1 cellular context compared by ENCODE assay signal in the genomic region with DNA sequence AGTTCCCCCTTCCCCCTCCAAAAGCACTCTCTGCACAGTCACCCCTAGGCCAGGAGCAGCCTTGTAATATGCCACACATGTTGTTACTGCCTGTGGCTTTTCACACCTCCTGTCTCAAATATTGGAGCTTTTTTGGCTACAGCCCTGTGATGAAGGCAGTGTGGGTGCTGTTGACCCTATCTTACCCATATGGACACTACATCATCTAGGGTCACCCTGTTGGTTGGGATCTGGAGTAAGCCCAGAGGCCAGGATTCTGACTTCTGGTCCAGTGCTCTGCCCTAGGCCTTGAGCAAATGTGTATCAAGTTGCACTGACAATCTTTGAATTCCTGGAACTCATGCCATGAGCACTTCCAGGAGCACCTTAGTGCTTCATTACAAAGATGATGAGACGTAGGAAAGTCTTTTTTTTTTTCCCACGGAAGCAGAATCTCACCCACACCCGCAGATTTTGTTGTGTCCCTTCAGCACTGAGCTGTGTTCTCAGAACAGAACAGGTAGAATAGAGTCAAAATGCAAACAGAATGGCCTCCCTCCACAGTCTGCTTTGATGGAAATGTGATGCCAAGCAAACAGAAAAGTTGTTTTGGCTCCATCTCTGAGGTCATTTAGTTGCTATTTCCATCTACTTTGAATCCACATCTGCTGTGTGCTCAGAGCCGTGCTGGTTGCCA.
TF ChIP-seq lines count a peak whose summit lies in the region.

No MANE protein-coding gene starts in this region.

TF ChIP-seq in IMR-90, 13 proteins besides CTCF, POLR2A, EP300 and RAD21 (continued from another document):
- TF ChIP-seq, protein P1, sequence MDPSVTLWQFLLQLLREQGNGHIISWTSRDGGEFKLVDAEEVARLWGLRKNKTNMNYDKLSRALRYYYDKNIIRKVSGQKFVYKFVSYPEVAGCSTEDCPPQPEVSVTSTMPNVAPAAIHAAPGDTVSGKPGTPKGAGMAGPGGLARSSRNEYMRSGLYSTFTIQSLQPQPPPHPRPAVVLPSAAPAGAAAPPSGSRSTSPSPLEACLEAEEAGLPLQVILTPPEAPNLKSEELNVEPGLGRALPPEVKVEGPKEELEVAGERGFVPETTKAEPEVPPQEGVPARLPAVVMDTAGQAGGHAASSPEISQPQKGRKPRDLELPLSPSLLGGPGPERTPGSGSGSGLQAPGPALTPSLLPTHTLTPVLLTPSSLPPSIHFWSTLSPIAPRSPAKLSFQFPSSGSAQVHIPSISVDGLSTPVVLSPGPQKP (IDR thresholded peaks at IDR 0.05; ENCODE audit: borderline replicate concordance, low read depth, low read length): no peak
- TF ChIP-seq FOS (IDR thresholded peaks at IDR 0.05; ENCODE audit: low read depth, low read length) (no peak), RCOR1 (IDR thresholded peaks at IDR 0.05; ENCODE audit: insufficient replicate concordance, low read length) (no peak), RFX5 (IDR thresholded peaks at IDR 0.05; ENCODE audit: low read depth, low read length) (no peak), NFE2L2 (IDR thresholded peaks at IDR 0.05; ENCODE audit: low read depth, low read length) (no peak), BHLHE40 (IDR thresholded peaks at IDR 0.05; ENCODE audit: low read depth, low read length) (no peak)
TF ChIP-seq in IMR-90: peak in this region for 0.
